Comparison of ENCODE assay signal across 1 cellular context in the genomic region with DNA sequence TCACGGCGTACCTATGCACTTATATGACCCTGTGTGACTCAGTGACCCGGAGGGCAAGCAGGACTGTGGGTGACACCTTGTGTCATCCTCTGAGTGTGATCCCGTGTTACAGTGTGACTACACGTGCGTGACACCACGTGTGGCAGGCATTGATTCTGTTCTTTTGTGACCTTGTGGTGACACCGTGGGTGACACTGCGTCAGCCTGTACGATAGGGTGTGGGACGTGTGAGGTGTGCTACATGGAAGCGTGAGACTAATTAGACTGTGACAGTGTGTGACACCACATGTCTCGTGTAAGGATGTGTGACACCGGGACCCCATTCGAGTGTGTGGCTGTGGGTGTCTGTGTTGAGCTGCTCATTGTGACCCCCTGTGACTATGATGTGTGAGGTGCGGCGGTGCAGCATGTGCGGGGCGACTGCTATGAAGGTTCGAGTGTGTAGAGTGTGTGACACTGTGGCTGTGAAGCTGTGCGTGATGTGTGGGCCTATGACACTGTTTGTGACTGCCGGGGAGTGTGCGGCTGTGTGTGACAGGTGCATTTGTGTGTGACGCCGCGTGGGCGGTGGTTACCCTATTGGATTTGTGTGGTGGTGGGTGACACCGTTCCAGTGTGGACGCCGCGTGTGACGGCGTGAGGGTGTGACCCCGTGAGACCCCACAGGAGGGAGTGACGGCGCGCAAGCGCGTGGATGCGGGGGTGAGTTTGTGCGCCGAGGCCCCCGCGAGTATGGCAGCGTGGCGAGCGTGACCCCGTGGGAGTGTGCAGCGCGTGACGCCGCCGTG.
TF ChIP-seq lines count a peak whose summit lies in the region.

A gene (plus strand): TSS at position 783 of the 788 bp plus-strand sequence. CDS start 5,621 bp downstream, outside the sequence.

TF ChIP-seq in K562, 482 proteins besides CTCF, POLR2A, EP300 and RAD21 (continued from another document and continues in another):
- TF ChIP-seq, protein P1, sequence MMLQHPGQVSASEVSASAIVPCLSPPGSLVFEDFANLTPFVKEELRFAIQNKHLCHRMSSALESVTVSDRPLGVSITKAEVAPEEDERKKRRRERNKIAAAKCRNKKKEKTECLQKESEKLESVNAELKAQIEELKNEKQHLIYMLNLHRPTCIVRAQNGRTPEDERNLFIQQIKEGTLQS (IDR thresholded peaks at IDR 0.05), result peak; percentile 48; the same call in 1 of the 2 replicates
- TF ChIP-seq, protein P1 (CRISPR knock-in tag; conservative IDR thresholded peaks at IDR 0.05), result no peak
- no peak for TF ChIP-seq EHMT2 (IDR thresholded peaks at IDR 0.05)
- no peak for TF ChIP-seq TBL1XR1 (IDR thresholded peaks at IDR 0.05; ENCODE audit: low read length in 2 of 2)
- no peak for TF ChIP-seq ZNF12 (CRISPR knock-in tag; IDR thresholded peaks at IDR 0.05)
- no peak for TF ChIP-seq ZNF696 (CRISPR knock-in tag; conservative IDR thresholded peaks at IDR 0.05)
- no peak for TF ChIP-seq SMAD1 (IDR thresholded peaks at IDR 0.05; ENCODE audit: low read depth, low read length, partially characterized antibody)
- no peak for TF ChIP-seq SMC3 (conservative IDR thresholded peaks at IDR 0.05; ENCODE audit: insufficient read depth, low read depth, low read length)
- no peak for TF ChIP-seq TSC22D4 (tag; IDR thresholded peaks at IDR 0.05)
- TF ChIP-seq, protein P2, sequence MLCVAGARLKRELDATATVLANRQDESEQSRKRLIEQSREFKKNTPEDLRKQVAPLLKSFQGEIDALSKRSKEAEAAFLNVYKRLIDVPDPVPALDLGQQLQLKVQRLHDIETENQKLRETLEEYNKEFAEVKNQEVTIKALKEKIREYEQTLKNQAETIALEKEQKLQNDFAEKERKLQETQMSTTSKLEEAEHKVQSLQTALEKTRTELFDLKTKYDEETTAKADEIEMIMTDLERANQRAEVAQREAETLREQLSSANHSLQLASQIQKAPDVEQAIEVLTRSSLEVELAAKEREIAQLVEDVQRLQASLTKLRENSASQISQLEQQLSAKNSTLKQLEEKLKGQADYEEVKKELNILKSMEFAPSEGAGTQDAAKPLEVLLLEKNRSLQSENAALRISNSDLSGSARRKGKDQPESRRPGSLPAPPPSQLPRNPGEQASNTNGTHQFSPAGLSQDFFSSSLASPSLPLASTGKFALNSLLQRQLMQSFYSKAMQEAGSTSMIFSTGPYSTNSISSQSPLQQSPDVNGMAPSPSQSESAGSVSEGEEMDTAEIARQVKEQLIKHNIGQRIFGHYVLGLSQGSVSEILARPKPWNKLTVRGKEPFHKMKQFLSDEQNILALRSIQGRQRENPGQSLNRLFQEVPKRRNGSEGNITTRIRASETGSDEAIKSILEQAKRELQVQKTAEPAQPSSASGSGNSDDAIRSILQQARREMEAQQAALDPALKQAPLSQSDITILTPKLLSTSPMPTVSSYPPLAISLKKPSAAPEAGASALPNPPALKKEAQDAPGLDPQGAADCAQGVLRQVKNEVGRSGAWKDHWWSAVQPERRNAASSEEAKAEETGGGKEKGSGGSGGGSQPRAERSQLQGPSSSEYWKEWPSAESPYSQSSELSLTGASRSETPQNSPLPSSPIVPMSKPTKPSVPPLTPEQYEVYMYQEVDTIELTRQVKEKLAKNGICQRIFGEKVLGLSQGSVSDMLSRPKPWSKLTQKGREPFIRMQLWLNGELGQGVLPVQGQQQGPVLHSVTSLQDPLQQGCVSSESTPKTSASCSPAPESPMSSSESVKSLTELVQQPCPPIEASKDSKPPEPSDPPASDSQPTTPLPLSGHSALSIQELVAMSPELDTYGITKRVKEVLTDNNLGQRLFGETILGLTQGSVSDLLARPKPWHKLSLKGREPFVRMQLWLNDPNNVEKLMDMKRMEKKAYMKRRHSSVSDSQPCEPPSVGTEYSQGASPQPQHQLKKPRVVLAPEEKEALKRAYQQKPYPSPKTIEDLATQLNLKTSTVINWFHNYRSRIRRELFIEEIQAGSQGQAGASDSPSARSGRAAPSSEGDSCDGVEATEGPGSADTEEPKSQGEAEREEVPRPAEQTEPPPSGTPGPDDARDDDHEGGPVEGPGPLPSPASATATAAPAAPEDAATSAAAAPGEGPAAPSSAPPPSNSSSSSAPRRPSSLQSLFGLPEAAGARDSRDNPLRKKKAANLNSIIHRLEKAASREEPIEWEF (CRISPR knock-in tag; IDR thresholded peaks at IDR 0.05), result no peak
- TF ChIP-seq, protein P3, sequence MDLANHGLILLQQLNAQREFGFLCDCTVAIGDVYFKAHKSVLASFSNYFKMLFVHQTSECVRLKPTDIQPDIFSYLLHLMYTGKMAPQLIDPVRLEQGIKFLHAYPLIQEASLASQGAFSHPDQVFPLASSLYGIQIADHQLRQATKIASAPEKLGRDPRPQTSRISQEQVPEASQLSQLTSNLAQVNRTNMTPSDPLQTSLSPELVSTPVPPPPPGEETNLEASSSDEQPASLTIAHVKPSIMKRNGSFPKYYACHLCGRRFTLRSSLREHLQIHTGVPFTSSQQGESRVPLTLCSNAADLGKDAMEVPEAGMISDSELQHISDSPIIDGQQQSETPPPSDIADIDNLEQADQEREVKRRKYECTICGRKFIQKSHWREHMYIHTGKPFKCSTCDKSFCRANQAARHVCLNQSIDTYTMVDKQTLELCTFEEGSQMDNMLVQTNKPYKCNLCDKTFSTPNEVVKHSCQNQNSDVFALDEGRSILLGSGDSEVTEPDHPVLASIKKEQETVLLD (IDR thresholded peaks at IDR 0.05), result peak; percentile 82
- TF ChIP-seq HMG20B (CRISPR knock-in tag; IDR thresholded peaks at IDR 0.05), result no peak
- peak; percentile 56 to 70; a peak in 2 of 4 replicates for TF ChIP-seq FOXK2 (conservative IDR thresholded peaks at IDR 0.05 in 1 of 2, IDR thresholded peaks at IDR 0.05 in 1 of 2; ENCODE audit: low read depth in 2 of 2)
- TF ChIP-seq, protein P4, sequence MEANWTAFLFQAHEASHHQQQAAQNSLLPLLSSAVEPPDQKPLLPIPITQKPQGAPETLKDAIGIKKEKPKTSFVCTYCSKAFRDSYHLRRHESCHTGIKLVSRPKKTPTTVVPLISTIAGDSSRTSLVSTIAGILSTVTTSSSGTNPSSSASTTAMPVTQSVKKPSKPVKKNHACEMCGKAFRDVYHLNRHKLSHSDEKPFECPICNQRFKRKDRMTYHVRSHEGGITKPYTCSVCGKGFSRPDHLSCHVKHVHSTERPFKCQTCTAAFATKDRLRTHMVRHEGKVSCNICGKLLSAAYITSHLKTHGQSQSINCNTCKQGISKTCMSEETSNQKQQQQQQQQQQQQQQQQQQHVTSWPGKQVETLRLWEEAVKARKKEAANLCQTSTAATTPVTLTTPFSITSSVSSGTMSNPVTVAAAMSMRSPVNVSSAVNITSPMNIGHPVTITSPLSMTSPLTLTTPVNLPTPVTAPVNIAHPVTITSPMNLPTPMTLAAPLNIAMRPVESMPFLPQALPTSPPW (CRISPR knock-in tag; IDR thresholded peaks at IDR 0.05), result no peak
- TF ChIP-seq JUND (IDR thresholded peaks at IDR 0.05; ENCODE audit: borderline replicate concordance, low read depth, low read length), result no peak
- TF ChIP-seq JUND (tag; IDR thresholded peaks at IDR 0.05; ENCODE audit: borderline replicate concordance, low read depth, low read length), result peak; percentile 57; the same call in 1 of the 3 replicates
- no peak for TF ChIP-seq ZZZ3 (IDR thresholded peaks at IDR 0.05)
- TF ChIP-seq ZNF253 (CRISPR knock-in tag; conservative IDR thresholded peaks at IDR 0.05), result no peak
- no peak for TF ChIP-seq BMI1 (IDR thresholded peaks at IDR 0.05; ENCODE audit: low read length)
- TF ChIP-seq, protein P5, sequence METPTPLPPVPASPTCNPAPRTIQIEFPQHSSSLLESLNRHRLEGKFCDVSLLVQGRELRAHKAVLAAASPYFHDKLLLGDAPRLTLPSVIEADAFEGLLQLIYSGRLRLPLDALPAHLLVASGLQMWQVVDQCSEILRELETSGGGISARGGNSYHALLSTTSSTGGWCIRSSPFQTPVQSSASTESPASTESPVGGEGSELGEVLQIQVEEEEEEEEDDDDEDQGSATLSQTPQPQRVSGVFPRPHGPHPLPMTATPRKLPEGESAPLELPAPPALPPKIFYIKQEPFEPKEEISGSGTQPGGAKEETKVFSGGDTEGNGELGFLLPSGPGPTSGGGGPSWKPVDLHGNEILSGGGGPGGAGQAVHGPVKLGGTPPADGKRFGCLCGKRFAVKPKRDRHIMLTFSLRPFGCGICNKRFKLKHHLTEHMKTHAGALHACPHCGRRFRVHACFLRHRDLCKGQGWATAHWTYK (CRISPR knock-in tag; IDR thresholded peaks at IDR 0.05), result no peak; the same call in 1 of the 2 replicates
- no peak for TF ChIP-seq EZH2 (IDR thresholded peaks at IDR 0.05; ENCODE audit: borderline replicate concordance, low read depth, low read length)
- no peak for TF ChIP-seq COPS2 (conservative IDR thresholded peaks at IDR 0.05)
- TF ChIP-seq ATF7 (IDR thresholded peaks at IDR 0.05), result no peak
- TF ChIP-seq ZC3H4 (CRISPR knock-in tag; IDR thresholded peaks at IDR 0.05; ENCODE audit: borderline replicate concordance), result 0 out of 2 replicates have a peak, but pooled peaks have one; percentile 50
- peak; percentile 20; the same call in 1 of the 2 replicates for TF ChIP-seq L3MBTL2 (IDR thresholded peaks at IDR 0.05)
- TF ChIP-seq, protein P6, sequence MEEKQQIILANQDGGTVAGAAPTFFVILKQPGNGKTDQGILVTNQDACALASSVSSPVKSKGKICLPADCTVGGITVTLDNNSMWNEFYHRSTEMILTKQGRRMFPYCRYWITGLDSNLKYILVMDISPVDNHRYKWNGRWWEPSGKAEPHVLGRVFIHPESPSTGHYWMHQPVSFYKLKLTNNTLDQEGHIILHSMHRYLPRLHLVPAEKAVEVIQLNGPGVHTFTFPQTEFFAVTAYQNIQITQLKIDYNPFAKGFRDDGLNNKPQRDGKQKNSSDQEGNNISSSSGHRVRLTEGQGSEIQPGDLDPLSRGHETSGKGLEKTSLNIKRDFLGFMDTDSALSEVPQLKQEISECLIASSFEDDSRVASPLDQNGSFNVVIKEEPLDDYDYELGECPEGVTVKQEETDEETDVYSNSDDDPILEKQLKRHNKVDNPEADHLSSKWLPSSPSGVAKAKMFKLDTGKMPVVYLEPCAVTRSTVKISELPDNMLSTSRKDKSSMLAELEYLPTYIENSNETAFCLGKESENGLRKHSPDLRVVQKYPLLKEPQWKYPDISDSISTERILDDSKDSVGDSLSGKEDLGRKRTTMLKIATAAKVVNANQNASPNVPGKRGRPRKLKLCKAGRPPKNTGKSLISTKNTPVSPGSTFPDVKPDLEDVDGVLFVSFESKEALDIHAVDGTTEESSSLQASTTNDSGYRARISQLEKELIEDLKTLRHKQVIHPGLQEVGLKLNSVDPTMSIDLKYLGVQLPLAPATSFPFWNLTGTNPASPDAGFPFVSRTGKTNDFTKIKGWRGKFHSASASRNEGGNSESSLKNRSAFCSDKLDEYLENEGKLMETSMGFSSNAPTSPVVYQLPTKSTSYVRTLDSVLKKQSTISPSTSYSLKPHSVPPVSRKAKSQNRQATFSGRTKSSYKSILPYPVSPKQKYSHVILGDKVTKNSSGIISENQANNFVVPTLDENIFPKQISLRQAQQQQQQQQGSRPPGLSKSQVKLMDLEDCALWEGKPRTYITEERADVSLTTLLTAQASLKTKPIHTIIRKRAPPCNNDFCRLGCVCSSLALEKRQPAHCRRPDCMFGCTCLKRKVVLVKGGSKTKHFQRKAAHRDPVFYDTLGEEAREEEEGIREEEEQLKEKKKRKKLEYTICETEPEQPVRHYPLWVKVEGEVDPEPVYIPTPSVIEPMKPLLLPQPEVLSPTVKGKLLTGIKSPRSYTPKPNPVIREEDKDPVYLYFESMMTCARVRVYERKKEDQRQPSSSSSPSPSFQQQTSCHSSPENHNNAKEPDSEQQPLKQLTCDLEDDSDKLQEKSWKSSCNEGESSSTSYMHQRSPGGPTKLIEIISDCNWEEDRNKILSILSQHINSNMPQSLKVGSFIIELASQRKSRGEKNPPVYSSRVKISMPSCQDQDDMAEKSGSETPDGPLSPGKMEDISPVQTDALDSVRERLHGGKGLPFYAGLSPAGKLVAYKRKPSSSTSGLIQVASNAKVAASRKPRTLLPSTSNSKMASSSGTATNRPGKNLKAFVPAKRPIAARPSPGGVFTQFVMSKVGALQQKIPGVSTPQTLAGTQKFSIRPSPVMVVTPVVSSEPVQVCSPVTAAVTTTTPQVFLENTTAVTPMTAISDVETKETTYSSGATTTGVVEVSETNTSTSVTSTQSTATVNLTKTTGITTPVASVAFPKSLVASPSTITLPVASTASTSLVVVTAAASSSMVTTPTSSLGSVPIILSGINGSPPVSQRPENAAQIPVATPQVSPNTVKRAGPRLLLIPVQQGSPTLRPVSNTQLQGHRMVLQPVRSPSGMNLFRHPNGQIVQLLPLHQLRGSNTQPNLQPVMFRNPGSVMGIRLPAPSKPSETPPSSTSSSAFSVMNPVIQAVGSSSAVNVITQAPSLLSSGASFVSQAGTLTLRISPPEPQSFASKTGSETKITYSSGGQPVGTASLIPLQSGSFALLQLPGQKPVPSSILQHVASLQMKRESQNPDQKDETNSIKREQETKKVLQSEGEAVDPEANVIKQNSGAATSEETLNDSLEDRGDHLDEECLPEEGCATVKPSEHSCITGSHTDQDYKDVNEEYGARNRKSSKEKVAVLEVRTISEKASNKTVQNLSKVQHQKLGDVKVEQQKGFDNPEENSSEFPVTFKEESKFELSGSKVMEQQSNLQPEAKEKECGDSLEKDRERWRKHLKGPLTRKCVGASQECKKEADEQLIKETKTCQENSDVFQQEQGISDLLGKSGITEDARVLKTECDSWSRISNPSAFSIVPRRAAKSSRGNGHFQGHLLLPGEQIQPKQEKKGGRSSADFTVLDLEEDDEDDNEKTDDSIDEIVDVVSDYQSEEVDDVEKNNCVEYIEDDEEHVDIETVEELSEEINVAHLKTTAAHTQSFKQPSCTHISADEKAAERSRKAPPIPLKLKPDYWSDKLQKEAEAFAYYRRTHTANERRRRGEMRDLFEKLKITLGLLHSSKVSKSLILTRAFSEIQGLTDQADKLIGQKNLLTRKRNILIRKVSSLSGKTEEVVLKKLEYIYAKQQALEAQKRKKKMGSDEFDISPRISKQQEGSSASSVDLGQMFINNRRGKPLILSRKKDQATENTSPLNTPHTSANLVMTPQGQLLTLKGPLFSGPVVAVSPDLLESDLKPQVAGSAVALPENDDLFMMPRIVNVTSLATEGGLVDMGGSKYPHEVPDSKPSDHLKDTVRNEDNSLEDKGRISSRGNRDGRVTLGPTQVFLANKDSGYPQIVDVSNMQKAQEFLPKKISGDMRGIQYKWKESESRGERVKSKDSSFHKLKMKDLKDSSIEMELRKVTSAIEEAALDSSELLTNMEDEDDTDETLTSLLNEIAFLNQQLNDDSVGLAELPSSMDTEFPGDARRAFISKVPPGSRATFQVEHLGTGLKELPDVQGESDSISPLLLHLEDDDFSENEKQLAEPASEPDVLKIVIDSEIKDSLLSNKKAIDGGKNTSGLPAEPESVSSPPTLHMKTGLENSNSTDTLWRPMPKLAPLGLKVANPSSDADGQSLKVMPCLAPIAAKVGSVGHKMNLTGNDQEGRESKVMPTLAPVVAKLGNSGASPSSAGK (IDR thresholded peaks at IDR 0.05), result peak; percentile 73
- TF ChIP-seq C11orf30 (IDR thresholded peaks at IDR 0.05; ENCODE audit: low read depth), result no peak
- peak; percentile 17; the same call in 1 of the 2 replicates for TF ChIP-seq CBFA2T3 (IDR thresholded peaks at IDR 0.05)
- peak; percentile 16; the same call in 1 of the 2 replicates for TF ChIP-seq SOX6 (IDR thresholded peaks at IDR 0.05)
